Comparison of ENCODE assay signal across 8 cellular contexts in genomic region chr3:152269423-152270144, GRCh38. TPM values are rescaled to one million over a fixed set of nuclear protein-coding genes. Genes with fewer than 3 reads are reported as not detected.
A peak's percentile ranks its signal among the peaks of the same experiment; 100 is the strongest.
DNase-seq lines count a peak whose midpoint lies in the region; ATAC-seq and TF ChIP-seq lines count a peak whose summit lies in the region.

No MANE protein-coding gene starts in this region.

- peak overlapping the region; percentile 95 for H3K9ac ChIP-seq in OCI-LY1 (ENCODE audit: low read length)

- peaks cover 69% of the 10 kb centered on the region for H3K79me2 ChIP-seq in OCI-LY1 (ENCODE audit: insufficient read depth, low read length)

- H3K4me1 ChIP-seq in CD8-positive, alpha-beta memory T cell (ENCODE audit: insufficient read depth, low read length), result peaks cover 55% of the 10 kb centered on the region
- H3K4me1 ChIP-seq in OCI-LY1 (ENCODE audit: insufficient read depth, low read length, severe bottlenecking), result peaks cover 73% of the 10 kb centered on the region
- H3K4me1 ChIP-seq in adrenal gland (replicated peaks in 1 of 2), result peaks cover 13 to 61% of the 10 kb centered on the region in 2 donors

- H3K9me3 ChIP-seq in CD8-positive, alpha-beta memory T cell (ENCODE audit: low read length), result no peaks in the 10 kb centered on the region
- H3K9me3 ChIP-seq in OCI-LY1 (ENCODE audit: low read length) (no peaks in the 10 kb centered on the region), adrenal gland (replicated peaks in 1 of 3) (no peaks in the 10 kb centered on the region)

- peak; percentile 30 to 85 (median 82) for DNase-seq in CD8-positive, alpha-beta memory T cell
- DNase-seq in HS-27A (ENCODE audit: low read depth), result peak; percentile 80
- peak; percentile 40 to 81 (median 70) for DNase-seq in adrenal gland
- no peak for DNase-seq in left cardiac atrium
- DNase-seq in posterior vena cava (ENCODE audit: low spot score), result peak; percentile 49
- DNase-seq in GDM1 (lab: John Stamatoyannopoulos, UW), result no peak

- H3K27me3 ChIP-seq in CD8-positive, alpha-beta memory T cell (ENCODE audit: insufficient read depth, low read length, poor library complexity, severe bottlenecking), result no peaks in the 10 kb centered on the region
- H3K27me3 ChIP-seq in OCI-LY1 (ENCODE audit: insufficient read depth, low read length), result no peaks in the 10 kb centered on the region
- no peaks in the 10 kb centered on the region for H3K27me3 ChIP-seq in adrenal gland

- no peaks in the 10 kb centered on the region for H3K9me2 ChIP-seq in OCI-LY1 (ENCODE audit: low read depth, low read length)

- H2AFZ ChIP-seq in OCI-LY1 (ENCODE audit: low read length), result no peak overlapping the region

- peaks cover 7% of the 10 kb centered on the region for H3K36me3 ChIP-seq in CD8-positive, alpha-beta memory T cell (ENCODE audit: insufficient read depth, low read length)
- H3K36me3 ChIP-seq in OCI-LY1 (ENCODE audit: insufficient read depth, low read length), result peaks cover 38% of the 10 kb centered on the region
- H3K36me3 ChIP-seq in adrenal gland (replicated peaks in 1 of 2), result no peaks in the 10 kb centered on the region

- H3K27me3 Mint-ChIP-seq in CD8-positive, alpha-beta memory T cell, result peaks cover 0 to 3% of the 10 kb centered on the region in 2 donors

- no peak for TF ChIP-seq CTCF in OCI-LY1 (IDR thresholded peaks at IDR 0.05; ENCODE audit: low read length)
- TF ChIP-seq CTCF in adrenal gland (IDR thresholded peaks at IDR 0.05), result no peak

- H3K27ac Mint-ChIP-seq in CD8-positive, alpha-beta memory T cell, result peak overlapping the region; percentile 94 to 100 (median 98)

- no peaks in the 10 kb centered on the region for H4K20me1 ChIP-seq in OCI-LY1 (ENCODE audit: insufficient read depth, low read length)

- no peaks in the 10 kb centered on the region for H3K9me3 Mint-ChIP-seq in CD8-positive, alpha-beta memory T cell

- peaks cover 0 to 34% (median 9%) of the 10 kb centered on the region in 3 donors for H3K36me3 Mint-ChIP-seq in CD8-positive, alpha-beta memory T cell

- intact Hi-C loops in adrenal gland (cut with DNase I) (no loop called here), left cardiac atrium (cut with DNase I) (loop anchor here in 1 of 2 donors (5.0 to 10.0 kb wide), 3 partner anchors 33 to 173 kb away; no protein-coding TSS in a partner anchor), posterior vena cava (cut with DNase I) (loop anchor here (10.0 kb wide), 5 partner anchors 55 to 195 kb away; no protein-coding TSS in a partner anchor)

- POLR2A ChIA-PET in CD8-positive, alpha-beta memory T cell (lab: Charles Lee), result interaction anchor here (0.7 to 4.5 kb wide), 24 partner anchors 9 to 171 kb away, joined by 3 to 64 read pairs (median 6); no protein-coding TSS in a partner anchor

- H3F3A ChIP-seq in OCI-LY1 (ENCODE audit: insufficient read depth, low read length), result no peaks in the 10 kb centered on the region

- TF ChIP-seq POLR2A in adrenal gland (IDR thresholded peaks at IDR 0.05), result peak in 1 of 2 donors; percentile 26

- 0 to 1% (median 0%) methylated on average over 14 to 26 of the region's 26 CpGs for WGBS in adrenal gland, 4 donors

- peak overlapping the region; percentile 80 for H3K4me2 ChIP-seq in OCI-LY1 (ENCODE audit: low read length)

- H3K4me1 Mint-ChIP-seq in CD8-positive, alpha-beta memory T cell, result peaks cover 62 to 75% (median 66%) of the 10 kb centered on the region in 3 donors

- H3K4me3 Mint-ChIP-seq in CD8-positive, alpha-beta memory T cell, result peak overlapping the region; percentile 89 to 100 (median 99)

- ATAC-seq in GM19463 (IDR thresholded peaks at IDR 0.05; ENCODE audit: unreplicated experiment) (peak; percentile 13), left cardiac atrium (peak; percentile 84 to 87)

- peak overlapping the region; percentile 97 for H3K4me3 ChIP-seq in CD8-positive, alpha-beta memory T cell (ENCODE audit: low read length)
- peak overlapping the region; percentile 88 for H3K4me3 ChIP-seq in OCI-LY1 (ENCODE audit: low read depth, low read length, poor library complexity, severe bottlenecking)
- H3K4me3 ChIP-seq in adrenal gland, result peak overlapping the region; percentile 71 to 93 (median 86)

- CTCF ChIA-PET in CD8-positive, alpha-beta memory T cell (lab: Charles Lee), result interaction anchor here (0.5 to 3.5 kb wide), 14 partner anchors 13 to 174 kb away, joined by 3 to 37 read pairs (median 4); no protein-coding TSS in a partner anchor

- peak overlapping the region; percentile 96 for H3K27ac ChIP-seq in CD8-positive, alpha-beta memory T cell (ENCODE audit: low read depth, low read length)
- H3K27ac ChIP-seq in OCI-LY1 (ENCODE audit: low read depth, low read length, poor library complexity, severe bottlenecking), result peak overlapping the region; percentile 96
- peak overlapping the region; percentile 81 to 98 (median 96) for H3K27ac ChIP-seq in adrenal gland

RNA-seq across cellular contexts. Expression of gene MBNL1, which starts 0.9 kb away (rescaled TPM):
- total RNA-seq in CD8-positive, alpha-beta memory T cell, result 100 to 1,000 TPM; 386 to 391 TPM
- polyA plus RNA-seq in CD8-positive, alpha-beta memory T cell, result 303 TPM
- total RNA-seq in adrenal gland, result 100 to 1,000 TPM in 6 of 8 donors, 10 to 100 TPM in 2; 85.5 to 252 (median 149) TPM
- 10 to 100 TPM; 30.6 to 63.8 (median 36.2) TPM for polyA plus RNA-seq in adrenal gland
- 100 to 1,000 TPM; 141 to 154 TPM for total RNA-seq in left cardiac atrium
- total RNA-seq in posterior vena cava, result 100 to 1,000 TPM; 393 to 453 TPM

Comparison
In these comparisons a context has a peak if more than half of its experiments do, and no peak if none do; other contexts are left out.
1. DNase-seq: peak in CD8-positive, alpha-beta memory T cell (5 of 5), HS-27A (single experiment), adrenal gland (7 of 7) and posterior vena cava (single experiment); none in left cardiac atrium (single experiment) and GDM1 (single experiment).
2. intact Hi-C loops: an anchor here in posterior vena cava (10.0 kb wide); none called in adrenal gland.
3. Peak in every context shown above with its lines, with median percentiles within 50 percentile points of each other: H3K27ac ChIP-seq and H3K4me3 ChIP-seq.